ENCODE assay signal across 11 cellular contexts in genomic region chr21:43731476-43731875, GRCh38. TPM values are rescaled to one million over a fixed set of nuclear protein-coding genes. Genes with fewer than 3 reads are reported as not detected.
DNase-seq lines count a peak whose midpoint lies in the region; ATAC-seq and TF ChIP-seq lines count a peak whose summit lies in the region.
"Had no signal": no experiment of that assay in that cellular context is flagged by ENCODE, and none has a peak within 500 bp of the region (broad histone marks: within the 10 kb centered on the region; RNA-seq: fewer than 3 reads in every experiment).

No MANE protein-coding gene starts in this region.

- peak overlapping the region; percentile 48 to 59 for H3K4me3 ChIP-seq in duodenal mucosa (ENCODE audit: low read depth in 1 of 2, low read length in 2 of 2)
- H3K4me3 ChIP-seq in naive thymus-derived CD4-positive, alpha-beta T cell (ENCODE audit: low read length): no peak overlapping the region
- H3K4me3 ChIP-seq in vagina: no peak overlapping the region

- H3K4me3 Mint-ChIP-seq in activated naive CD4-positive, alpha-beta T cell treated with anti-CD3 and anti-CD28 coated beads, Interleukin-2, amount 10 ng/mL, durations not matched to agents 7 days and 5 days: no peak overlapping the region
- peak overlapping the region in 1 of 10 donors; percentile 38 for H3K4me3 Mint-ChIP-seq in naive thymus-derived CD4-positive, alpha-beta T cell

- H3K9ac ChIP-seq in duodenal mucosa (ENCODE audit: low read depth in 1 of 2, low read length in 2 of 2): peak overlapping the region; percentile 50 to 69

- TF ChIP-seq CTCF in vagina (IDR thresholded peaks at IDR 0.05): no peak
- TF ChIP-seq CTCF in GM20000 (IDR thresholded peaks at IDR 0.05; ENCODE audit: extremely low read depth, missing control alignments): no peak

- H3K27ac Mint-ChIP-seq in activated naive CD4-positive, alpha-beta T cell treated with anti-CD3 and anti-CD28 coated beads, Interleukin-2, amount 10 ng/mL, durations not matched to agents 7 days and 5 days: peak overlapping the region; percentile 74
- peak overlapping the region in 7 of 9 donors; percentile 2 to 85 (median 39) for H3K27ac Mint-ChIP-seq in naive thymus-derived CD4-positive, alpha-beta T cell

- H3K36me3 ChIP-seq in duodenal mucosa (ENCODE audit: control insufficient read depth in 1 of 2, insufficient read depth in 2 of 2, low read length in 2 of 2) (peaks cover 0 to 9% of the 10 kb centered on the region in 2 donors), vagina (peaks cover 0 to 8% of the 10 kb centered on the region in 2 donors)
- H3K36me3 ChIP-seq in naive thymus-derived CD4-positive, alpha-beta T cell (ENCODE audit: control insufficient read depth in 2 of 3, insufficient read depth in 3 of 3, low read length in 3 of 3): peaks cover 0 to 12% (median 0%) of the 10 kb centered on the region in 3 experiments

- no peaks in the 10 kb centered on the region for H3K27me3 Mint-ChIP-seq in activated naive CD4-positive, alpha-beta T cell treated with anti-CD3 and anti-CD28 coated beads, Interleukin-2, amount 10 ng/mL, durations not matched to agents 7 days and 5 days
- H3K27me3 Mint-ChIP-seq in naive thymus-derived CD4-positive, alpha-beta T cell: no peaks in the 10 kb centered on the region

- H3K4me1 Mint-ChIP-seq in activated naive CD4-positive, alpha-beta T cell treated with anti-CD3 and anti-CD28 coated beads, Interleukin-2, amount 10 ng/mL, durations not matched to agents 7 days and 5 days: peaks cover 70% of the 10 kb centered on the region
- peaks cover 38 to 64% (median 50%) of the 10 kb centered on the region in 7 donors for H3K4me1 Mint-ChIP-seq in naive thymus-derived CD4-positive, alpha-beta T cell

- intact Hi-C loops in naive thymus-derived CD4-positive, alpha-beta T cell (cut with micrococcal nuclease): no loop called here
- intact Hi-C loops in vagina (cut with DNase I): no loop called here

- POLR2A ChIA-PET in naive thymus-derived CD4-positive, alpha-beta T cell (lab: Charles Lee): no interaction called here

- DNase-seq in activated naive CD4-positive, alpha-beta T cell treated with anti-CD3 and anti-CD28 coated beads, Interleukin-2, amount 10 ng/mL, durations not matched to agents 7 days and 5 days: no peak
- DNase-seq in activated naive CD4-positive, alpha-beta T cell treated with anti-CD3 and anti-CD28 coated beads, Interleukin-2, amount 50 U/mL, for 16 hours: no peak
- no peak for DNase-seq in naive thymus-derived CD4-positive, alpha-beta T cell
- DNase-seq in vagina (ENCODE audit: extremely low spot score in 2 of 2) (no peak), GM20000 (ENCODE audit: low spot score) (no peak), NCI-H1105 (lab: John Stamatoyannopoulos, UW) (no peak)
- DNase-seq: activated CD4-positive, alpha-beta T cell treated with anti-CD3 and anti-CD28 coated beads for 1 hour; NCI-H2081 treated with DMSO at 0.1 percent for 48 hours had no signal

- H3K27me3 ChIP-seq in duodenal mucosa (ENCODE audit: control insufficient read depth in 1 of 2, insufficient read depth in 2 of 2, low read length in 2 of 2) (no peaks in the 10 kb centered on the region), vagina (no peaks in the 10 kb centered on the region)
- no peaks in the 10 kb centered on the region for H3K27me3 ChIP-seq in naive thymus-derived CD4-positive, alpha-beta T cell (ENCODE audit: control insufficient read depth in 2 of 2, insufficient read depth in 2 of 2, low read length in 2 of 2)

- no peak for TF ChIP-seq POLR2A in vagina (IDR thresholded peaks at IDR 0.05)
- no peak for TF ChIP-seq POLR2A in GM18505 (IDR thresholded peaks at IDR 0.05; ENCODE audit: borderline replicate concordance, extremely low read depth, insufficient read depth, insufficient read length)

- peaks cover 19% of the 10 kb centered on the region for H3K36me3 Mint-ChIP-seq in activated naive CD4-positive, alpha-beta T cell treated with anti-CD3 and anti-CD28 coated beads, Interleukin-2, amount 10 ng/mL, durations not matched to agents 7 days and 5 days
- peaks cover 0 to 6% (median 0%) of the 10 kb centered on the region in 5 donors for H3K36me3 Mint-ChIP-seq in naive thymus-derived CD4-positive, alpha-beta T cell

- H3K27ac ChIP-seq in duodenal mucosa (ENCODE audit: low read depth, low read length) (peak overlapping the region; percentile 78), vagina (peak overlapping the region; percentile 58)
- no peak overlapping the region for H3K27ac ChIP-seq in naive thymus-derived CD4-positive, alpha-beta T cell (ENCODE audit: low read depth, low read length)

- H3K9me3 ChIP-seq in duodenal mucosa (ENCODE audit: control insufficient read depth in 1 of 2, low read length in 2 of 2) (no peaks in the 10 kb centered on the region), vagina (no peaks in the 10 kb centered on the region)
- no peaks in the 10 kb centered on the region for H3K9me3 ChIP-seq in naive thymus-derived CD4-positive, alpha-beta T cell (ENCODE audit: control insufficient read depth in 2 of 3, low read length in 3 of 3)

- ATAC-seq in naive thymus-derived CD4-positive, alpha-beta T cell: no peak
- ATAC-seq in GM18505 (IDR thresholded peaks at IDR 0.05; ENCODE audit: unreplicated experiment): no peak
- ATAC-seq: right cardiac atrium had no signal

- H3K9me3 Mint-ChIP-seq in activated naive CD4-positive, alpha-beta T cell treated with anti-CD3 and anti-CD28 coated beads, Interleukin-2, amount 10 ng/mL, durations not matched to agents 7 days and 5 days: no peaks in the 10 kb centered on the region
- H3K9me3 Mint-ChIP-seq in naive thymus-derived CD4-positive, alpha-beta T cell: no peaks in the 10 kb centered on the region

- H3K4me1 ChIP-seq in duodenal mucosa (ENCODE audit: control insufficient read depth in 1 of 2, insufficient read depth in 2 of 2, low read length in 2 of 2) (peaks cover 56 to 78% of the 10 kb centered on the region in 2 donors), vagina (peaks cover 75% of the 10 kb centered on the region)
- peaks cover 14 to 19% of the 10 kb centered on the region in 2 donors for H3K4me1 ChIP-seq in naive thymus-derived CD4-positive, alpha-beta T cell (ENCODE audit: control insufficient read depth in 2 of 2, insufficient read depth in 2 of 2, low read length in 2 of 2)

- CTCF ChIA-PET in activated naive CD4-positive, alpha-beta T cell treated with anti-CD3 and anti-CD28 coated beads, Interleukin-2, amount 10 ng/mL, durations not matched to agents 7 days and 5 days (lab: Charles Lee): no interaction called here
- CTCF ChIA-PET in naive thymus-derived CD4-positive, alpha-beta T cell (lab: Charles Lee): no interaction called here

RNA-seq across cellular contexts. Expression of gene PDXK, which starts 12.5 kb away (rescaled TPM):
- total RNA-seq in naive thymus-derived CD4-positive, alpha-beta T cell: 100 to 1,000 TPM in 1 of 5 experiments, 10 to 100 TPM in 4; 71.1 to 103 (median 97.0) TPM
- 10 to 100 TPM; 27.8 to 40.3 TPM for polyA plus RNA-seq in naive thymus-derived CD4-positive, alpha-beta T cell
- total RNA-seq in vagina: 58.7 TPM

RNA-seq across cellular contexts. Expression of gene CSTB, which starts 44.6 kb away (rescaled TPM):
- 10 to 100 TPM; 14.7 to 66.5 (median 36.6) TPM for total RNA-seq in naive thymus-derived CD4-positive, alpha-beta T cell
- polyA plus RNA-seq in naive thymus-derived CD4-positive, alpha-beta T cell: 10 to 100 TPM; 52.2 to 59.7 TPM
- total RNA-seq in vagina: 173 TPM

RNA-seq across cellular contexts. Expression of gene RRP1, which starts 57.9 kb away (rescaled TPM):
- total RNA-seq in naive thymus-derived CD4-positive, alpha-beta T cell: 10 to 100 TPM; 24.2 to 33.1 (median 28.8) TPM
- 10 to 100 TPM; 10.1 to 21.8 TPM for polyA plus RNA-seq in naive thymus-derived CD4-positive, alpha-beta T cell
- 18.2 TPM for total RNA-seq in vagina

Comparison
In these comparisons a context has a peak if more than half of its experiments do, and no peak if none do; other contexts are left out.
1. H3K4me3 ChIP-seq: peak in duodenal mucosa (2 of 2); none in naive thymus-derived CD4-positive, alpha-beta T cell (single experiment) and vagina (0 of 2).